In the genomic region with DNA sequence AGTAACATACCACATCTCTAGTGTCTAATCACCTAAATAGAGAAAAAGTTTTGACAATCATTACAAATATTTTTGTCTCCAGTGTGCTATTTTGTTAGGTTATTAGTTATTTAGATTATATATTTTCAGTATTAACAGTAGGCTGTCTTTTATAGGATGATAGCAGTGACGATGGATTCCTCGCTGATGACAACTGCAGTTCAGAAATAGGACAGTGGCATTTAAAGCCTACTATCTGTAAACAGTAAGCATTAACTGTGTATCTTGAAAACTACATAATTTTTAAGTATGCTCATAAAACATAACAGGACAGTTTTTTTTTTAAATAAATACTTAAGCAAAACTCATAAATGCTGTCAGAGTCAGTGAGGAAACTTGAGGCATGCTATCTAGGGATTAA, we compare ENCODE assay signal across 25 cellular contexts.
"Had no signal": no experiment of that assay in that cellular context is flagged by ENCODE, and none has a peak within 500 bp of the region (broad histone marks: within the 10 kb centered on the region; RNA-seq: fewer than 3 reads in every experiment).

No MANE protein-coding gene starts in this region.

- H3K4me3 Mint-ChIP-seq: activated CD4-positive, alpha-beta T cell treated with anti-CD3 and anti-CD28 coated beads for 36 hours; activated CD8-positive, alpha-beta T cell treated with anti-CD3 and anti-CD28 coated beads for 36 hours; activated naive CD8-positive, alpha-beta T cell; activated naive CD8-positive, alpha-beta T cell treated with anti-CD3 and anti-CD28 coated beads, Interleukin-2, amount 50 U/mL, for 24 hours; activated T-cell treated with anti-CD3 and anti-CD28 coated beads, Interleukin-2, amount 50 U/mL, for 4 hours; activated T-helper 17 cell treated with anti-CD3 and anti-CD28 coated beads, Interleukin-2, amount 50 U/mL, for 72 hours had no signal

- DNase-seq: activated CD4-positive, alpha-beta T cell treated with anti-CD3 and anti-CD28 coated beads for 36 hours; activated CD4-positive, alpha-beta T cell treated with anti-CD3 and anti-CD28 coated beads, Interleukin-2, amount 50 U/mL, for 1 hour; activated CD4-positive, alpha-beta T cell treated with anti-CD3 and anti-CD28 coated beads, Interleukin-2, amount 50 U/mL, for 48 hours; activated CD4-positive, CD25-positive, alpha-beta regulatory T cell; activated CD4-positive, CD25-positive, alpha-beta regulatory T cell treated with anti-CD3 and anti-CD28 coated beads, Interleukin-2, amount 50 U/mL, for 72 hours; activated CD8-positive, alpha-beta memory T cell treated with anti-CD3 and anti-CD28 coated beads for 24 hours; activated CD8-positive, alpha-beta T cell treated with anti-CD3 and anti-CD28 coated beads for 36 hours; activated effector memory CD4-positive, alpha-beta T cell treated with Interleukin-2 at 50 U/mL for 16 hours; activated gamma-delta T cell treated with Interleukin-2 at 50 U/mL for 16 hours; activated naive CD4-positive, alpha-beta T cell treated with anti-CD3 and anti-CD28 coated beads, Interleukin-2, amount 50 U/mL, for 16 hours; activated naive CD4-positive, alpha-beta T cell treated with Interleukin-2 at 50 U/mL for 16 hours; activated naive CD8-positive, alpha-beta T cell treated with anti-CD3 and anti-CD28 coated beads, Interleukin-2, amount 50 U/mL, for 24 hours; activated T-cell treated with anti-CD3 and anti-CD28 coated beads, Interleukin-2, amount 50 U/mL, for 4 hours; adrenal gland; amygdala; aorta; body of pancreas; caudate nucleus; effector CD8-positive, alpha-beta T cell; esophagus squamous epithelium; foreskin fibroblast; T-helper 2 cell had no signal

- H3K4me3 ChIP-seq: adrenal gland, body of pancreas, esophagus squamous epithelium had no signal

- ATAC-seq: activated CD4-positive, alpha-beta T cell treated with anti-CD3 and anti-CD28 coated beads for 36 hours; activated CD8-positive, alpha-beta T cell treated with anti-CD3 and anti-CD28 coated beads for 36 hours; activated naive CD8-positive, alpha-beta T cell treated with anti-CD3 and anti-CD28 coated beads, Interleukin-2, amount 50 U/mL, for 24 hours; activated T-cell treated with anti-CD3 and anti-CD28 coated beads, Interleukin-2, amount 50 U/mL, for 4 hours; activated T-helper 17 cell treated with anti-CD3 and anti-CD28 coated beads, Interleukin-2, amount 50 U/mL, for 72 hours; body of pancreas had no signal

- H3K4me1 ChIP-seq: adrenal gland, body of pancreas, esophagus squamous epithelium had no signal

- H3K27me3 ChIP-seq: adrenal gland, body of pancreas, esophagus squamous epithelium had no signal

- H3K27ac Mint-ChIP-seq: activated CD4-positive, alpha-beta T cell treated with anti-CD3 and anti-CD28 coated beads for 36 hours; activated CD8-positive, alpha-beta T cell treated with anti-CD3 and anti-CD28 coated beads for 36 hours; activated naive CD8-positive, alpha-beta T cell; activated naive CD8-positive, alpha-beta T cell treated with anti-CD3 and anti-CD28 coated beads, Interleukin-2, amount 50 U/mL, for 24 hours; activated T-helper 17 cell treated with anti-CD3 and anti-CD28 coated beads, Interleukin-2, amount 50 U/mL, for 72 hours had no signal

- H3K9me3 Mint-ChIP-seq: activated CD8-positive, alpha-beta T cell treated with anti-CD3 and anti-CD28 coated beads for 36 hours; activated naive CD8-positive, alpha-beta T cell treated with anti-CD3 and anti-CD28 coated beads, Interleukin-2, amount 50 U/mL, for 24 hours; activated T-cell treated with anti-CD3 and anti-CD28 coated beads, Interleukin-2, amount 50 U/mL, for 4 hours; activated T-helper 17 cell treated with anti-CD3 and anti-CD28 coated beads, Interleukin-2, amount 50 U/mL, for 72 hours had no signal

- H3K27me3 Mint-ChIP-seq: activated CD4-positive, alpha-beta T cell treated with anti-CD3 and anti-CD28 coated beads for 36 hours; activated CD8-positive, alpha-beta T cell treated with anti-CD3 and anti-CD28 coated beads for 36 hours; activated naive CD8-positive, alpha-beta T cell; activated naive CD8-positive, alpha-beta T cell treated with anti-CD3 and anti-CD28 coated beads, Interleukin-2, amount 50 U/mL, for 24 hours; activated T-helper 17 cell treated with anti-CD3 and anti-CD28 coated beads, Interleukin-2, amount 50 U/mL, for 72 hours had no signal

- H3K4me1 Mint-ChIP-seq: activated CD4-positive, alpha-beta T cell treated with anti-CD3 and anti-CD28 coated beads for 36 hours; activated naive CD8-positive, alpha-beta T cell treated with anti-CD3 and anti-CD28 coated beads, Interleukin-2, amount 50 U/mL, for 24 hours had no signal

- H3K27ac ChIP-seq: adrenal gland, body of pancreas, epithelial cell of prostate, esophagus squamous epithelium had no signal

- H3K9me3 ChIP-seq: adrenal gland, body of pancreas, esophagus squamous epithelium had no signal
